ENCODE assay signal across 8 cellular contexts in genomic region chr15:50354838-50355611, GRCh38. TPM values are rescaled to one million over a fixed set of nuclear protein-coding genes. Genes with fewer than 3 reads are reported as not detected.
DNase-seq lines count a peak whose midpoint lies in the region; ATAC-seq and TF ChIP-seq lines count a peak whose summit lies in the region.

Gene GABPB1, minus strand, starts transcription at chr15:50355198. Its CDS starts 45,400 bp downstream, at chr15:50309798.

- intact Hi-C loops in left lung (cut with DNase I): no loop called here

- ATAC-seq in HG03457 (IDR thresholded peaks at IDR 0.05; ENCODE audit: unreplicated experiment): peak; percentile 35
- ATAC-seq in left lung: peak; percentile 79

- no peaks in the 10 kb centered on the region for H3K27me3 ChIP-seq in left lung

- H3K9me3 ChIP-seq in left lung: no peaks in the 10 kb centered on the region

- DNase-seq in AG20443 (ENCODE audit: low spot score): peak; percentile 99
- peak; percentile 65 for DNase-seq in GM19238 (ENCODE audit: insufficient read length, low spot score)
- peak; percentile 95 for DNase-seq in NCI-H526 treated with DMSO at 0.1 percent for 48 hours (lab: John Stamatoyannopoulos, UW)
- peak; percentile 80 to 83 for DNase-seq in activated CD4-positive, alpha-beta T cell treated with anti-CD3 and anti-CD28 coated beads, Interleukin-2, amount 50 U/mL, for 24 hours (ENCODE audit: low read depth in 1 of 2, low spot score in 1 of 2)
- DNase-seq in dedifferentiated amniotic fluid mesenchymal stem cell (ENCODE audit: extremely low spot score): peak; percentile 86
- peak; percentile 88 to 96 for DNase-seq in left lung
- DNase-seq in stimulated activated CD4-positive, alpha-beta T cell treated with anti-CD3 and anti-CD28 coated beads, Interleukin-2, amount 100 ng/mL, for 4 hours (ENCODE audit: low read depth): peak; percentile 85

- H3K4me1 ChIP-seq in left lung: peaks cover 26 to 54% of the 10 kb centered on the region in 2 donors

- no peak for TF ChIP-seq CTCF in left lung (IDR thresholded peaks at IDR 0.05)

- H3K27ac ChIP-seq in left lung: peak within 1 kb of the TSS; percentile 100

- H3K4me3 ChIP-seq in left lung: peak within 1 kb of the TSS; percentile 90 to 92

- H3K36me3 ChIP-seq in left lung: no peaks in the 10 kb centered on the region

RNA-seq across cellular contexts. Expression of gene GABPB1, which starts in this region (rescaled TPM):
- total RNA-seq in left lung: 10 to 100 TPM; 17.8 to 18.7 TPM

Comparison
In these comparisons a context has a peak if more than half of its experiments do, and no peak if none do; other contexts are left out.
1. Peak in every context shown above with its lines: DNase-seq, ATAC-seq, H3K4me3 ChIP-seq and H3K27ac ChIP-seq.